1 cellular context compared by ENCODE assay signal in genomic region chr7:102869195-102869594, GRCh38.
TF ChIP-seq lines count a peak whose summit lies in the region.

No MANE protein-coding gene starts in this region.

TF ChIP-seq in HepG2, 621 proteins besides CTCF, POLR2A, EP300 and RAD21 (continued from another document and continues in another):
- TF ChIP-seq TRIM22 (IDR thresholded peaks at IDR 0.05) (no peak), FOXO1 (CRISPR knock-in tag; IDR thresholded peaks at IDR 0.05) (peak; percentile 76; the same call in 1 of the 2 replicates), ZNF18 (CRISPR knock-in tag; IDR thresholded peaks at IDR 0.05; ENCODE audit: insufficient replicate concordance) (peak; percentile 37), MEF2D (CRISPR knock-in tag; IDR thresholded peaks at IDR 0.05) (no peak), ZNF331 (CRISPR knock-in tag; IDR thresholded peaks at IDR 0.05) (no peak), SNAPC5 (CRISPR knock-in tag; IDR thresholded peaks at IDR 0.05; ENCODE audit: borderline replicate concordance) (no peak), ZNF839 (CRISPR knock-in tag; IDR thresholded peaks at IDR 0.05; ENCODE audit: borderline replicate concordance) (no peak), SOX6 (IDR thresholded peaks at IDR 0.05) (no peak), SOX6 (CRISPR knock-in tag; IDR thresholded peaks at IDR 0.05) (peak; percentile 19; the same call in 1 of the 2 replicates), MIXL1 (CRISPR knock-in tag; IDR thresholded peaks at IDR 0.05) (peak; percentile 91), NR2C2 (CRISPR knock-in tag; IDR thresholded peaks at IDR 0.05; ENCODE audit: borderline replicate concordance) (no peak), TP53 (CRISPR knock-in tag; conservative IDR thresholded peaks at IDR 0.05) (no peak), RXRB (CRISPR knock-in tag; IDR thresholded peaks at IDR 0.05; ENCODE audit: borderline replicate concordance) (peak; percentile 64; the same call in 1 of the 2 replicates), SAP130 (CRISPR knock-in tag; IDR thresholded peaks at IDR 0.05; ENCODE audit: low read depth) (no peak), FOXA3 (CRISPR knock-in tag; IDR thresholded peaks at IDR 0.05) (peak; percentile 84), MAFF (IDR thresholded peaks at IDR 0.05; ENCODE audit: low read depth, low read length) (no peak), STAT5B (CRISPR knock-in tag; IDR thresholded peaks at IDR 0.05) (no peak), SIX4 (CRISPR knock-in tag; IDR thresholded peaks at IDR 0.05) (no peak), HOMEZ (CRISPR knock-in tag; IDR thresholded peaks at IDR 0.05; ENCODE audit: low read depth) (peak; percentile 50; the same call in 1 of the 2 replicates), FOXK1 (CRISPR knock-in tag; IDR thresholded peaks at IDR 0.05; ENCODE audit: borderline replicate concordance, low read depth) (peak; percentile 27; the same call in 1 of the 2 replicates), CHD2 (IDR thresholded peaks at IDR 0.05; ENCODE audit: low read depth, low read length) (no peak), ZNF670 (CRISPR knock-in tag; IDR thresholded peaks at IDR 0.05; ENCODE audit: borderline replicate concordance) (0 out of 2 replicates have a peak, but pooled peaks have one; percentile 24), ATF4 (CRISPR knock-in tag; IDR thresholded peaks at IDR 0.05) (peak in 1 of 2 experiments; percentile 33; a peak in 1 of 4 replicates), ZNF788 (CRISPR knock-in tag; IDR thresholded peaks at IDR 0.05; ENCODE audit: borderline replicate concordance) (no peak), NCOA2 (CRISPR knock-in tag; IDR thresholded peaks at IDR 0.05) (no peak; the same call in 1 of the 2 replicates), NBN (conservative IDR thresholded peaks at IDR 0.05) (no peak)
- TF ChIP-seq, protein P1, sequence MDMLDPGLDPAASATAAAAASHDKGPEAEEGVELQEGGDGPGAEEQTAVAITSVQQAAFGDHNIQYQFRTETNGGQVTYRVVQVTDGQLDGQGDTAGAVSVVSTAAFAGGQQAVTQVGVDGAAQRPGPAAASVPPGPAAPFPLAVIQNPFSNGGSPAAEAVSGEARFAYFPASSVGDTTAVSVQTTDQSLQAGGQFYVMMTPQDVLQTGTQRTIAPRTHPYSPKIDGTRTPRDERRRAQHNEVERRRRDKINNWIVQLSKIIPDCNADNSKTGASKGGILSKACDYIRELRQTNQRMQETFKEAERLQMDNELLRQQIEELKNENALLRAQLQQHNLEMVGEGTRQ (IDR thresholded peaks at IDR 0.05; ENCODE audit: low read depth, low read length): no peak
- TF ChIP-seq, protein P1 (CRISPR knock-in tag; IDR thresholded peaks at IDR 0.05; ENCODE audit: borderline replicate concordance): no peak
- TF ChIP-seq, protein P2, sequence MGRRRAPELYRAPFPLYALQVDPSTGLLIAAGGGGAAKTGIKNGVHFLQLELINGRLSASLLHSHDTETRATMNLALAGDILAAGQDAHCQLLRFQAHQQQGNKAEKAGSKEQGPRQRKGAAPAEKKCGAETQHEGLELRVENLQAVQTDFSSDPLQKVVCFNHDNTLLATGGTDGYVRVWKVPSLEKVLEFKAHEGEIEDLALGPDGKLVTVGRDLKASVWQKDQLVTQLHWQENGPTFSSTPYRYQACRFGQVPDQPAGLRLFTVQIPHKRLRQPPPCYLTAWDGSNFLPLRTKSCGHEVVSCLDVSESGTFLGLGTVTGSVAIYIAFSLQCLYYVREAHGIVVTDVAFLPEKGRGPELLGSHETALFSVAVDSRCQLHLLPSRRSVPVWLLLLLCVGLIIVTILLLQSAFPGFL (CRISPR knock-in tag; IDR thresholded peaks at IDR 0.05): no peak
- TF ChIP-seq, protein P3, sequence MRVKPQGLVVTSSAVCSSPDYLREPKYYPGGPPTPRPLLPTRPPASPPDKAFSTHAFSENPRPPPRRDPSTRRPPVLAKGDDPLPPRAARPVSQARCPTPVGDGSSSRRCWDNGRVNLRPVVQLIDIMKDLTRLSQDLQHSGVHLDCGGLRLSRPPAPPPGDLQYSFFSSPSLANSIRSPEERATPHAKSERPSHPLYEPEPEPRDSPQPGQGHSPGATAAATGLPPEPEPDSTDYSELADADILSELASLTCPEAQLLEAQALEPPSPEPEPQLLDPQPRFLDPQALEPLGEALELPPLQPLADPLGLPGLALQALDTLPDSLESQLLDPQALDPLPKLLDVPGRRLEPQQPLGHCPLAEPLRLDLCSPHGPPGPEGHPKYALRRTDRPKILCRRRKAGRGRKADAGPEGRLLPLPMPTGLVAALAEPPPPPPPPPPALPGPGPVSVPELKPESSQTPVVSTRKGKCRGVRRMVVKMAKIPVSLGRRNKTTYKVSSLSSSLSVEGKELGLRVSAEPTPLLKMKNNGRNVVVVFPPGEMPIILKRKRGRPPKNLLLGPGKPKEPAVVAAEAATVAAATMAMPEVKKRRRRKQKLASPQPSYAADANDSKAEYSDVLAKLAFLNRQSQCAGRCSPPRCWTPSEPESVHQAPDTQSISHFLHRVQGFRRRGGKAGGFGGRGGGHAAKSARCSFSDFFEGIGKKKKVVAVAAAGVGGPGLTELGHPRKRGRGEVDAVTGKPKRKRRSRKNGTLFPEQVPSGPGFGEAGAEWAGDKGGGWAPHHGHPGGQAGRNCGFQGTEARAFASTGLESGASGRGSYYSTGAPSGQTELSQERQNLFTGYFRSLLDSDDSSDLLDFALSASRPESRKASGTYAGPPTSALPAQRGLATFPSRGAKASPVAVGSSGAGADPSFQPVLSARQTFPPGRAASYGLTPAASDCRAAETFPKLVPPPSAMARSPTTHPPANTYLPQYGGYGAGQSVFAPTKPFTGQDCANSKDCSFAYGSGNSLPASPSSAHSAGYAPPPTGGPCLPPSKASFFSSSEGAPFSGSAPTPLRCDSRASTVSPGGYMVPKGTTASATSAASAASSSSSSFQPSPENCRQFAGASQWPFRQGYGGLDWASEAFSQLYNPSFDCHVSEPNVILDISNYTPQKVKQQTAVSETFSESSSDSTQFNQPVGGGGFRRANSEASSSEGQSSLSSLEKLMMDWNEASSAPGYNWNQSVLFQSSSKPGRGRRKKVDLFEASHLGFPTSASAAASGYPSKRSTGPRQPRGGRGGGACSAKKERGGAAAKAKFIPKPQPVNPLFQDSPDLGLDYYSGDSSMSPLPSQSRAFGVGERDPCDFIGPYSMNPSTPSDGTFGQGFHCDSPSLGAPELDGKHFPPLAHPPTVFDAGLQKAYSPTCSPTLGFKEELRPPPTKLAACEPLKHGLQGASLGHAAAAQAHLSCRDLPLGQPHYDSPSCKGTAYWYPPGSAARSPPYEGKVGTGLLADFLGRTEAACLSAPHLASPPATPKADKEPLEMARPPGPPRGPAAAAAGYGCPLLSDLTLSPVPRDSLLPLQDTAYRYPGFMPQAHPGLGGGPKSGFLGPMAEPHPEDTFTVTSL (CRISPR knock-in tag; IDR thresholded peaks at IDR 0.05; ENCODE audit: borderline replicate concordance): peak; percentile 88; the same call in 1 of the 2 replicates
- TF ChIP-seq, protein P4, sequence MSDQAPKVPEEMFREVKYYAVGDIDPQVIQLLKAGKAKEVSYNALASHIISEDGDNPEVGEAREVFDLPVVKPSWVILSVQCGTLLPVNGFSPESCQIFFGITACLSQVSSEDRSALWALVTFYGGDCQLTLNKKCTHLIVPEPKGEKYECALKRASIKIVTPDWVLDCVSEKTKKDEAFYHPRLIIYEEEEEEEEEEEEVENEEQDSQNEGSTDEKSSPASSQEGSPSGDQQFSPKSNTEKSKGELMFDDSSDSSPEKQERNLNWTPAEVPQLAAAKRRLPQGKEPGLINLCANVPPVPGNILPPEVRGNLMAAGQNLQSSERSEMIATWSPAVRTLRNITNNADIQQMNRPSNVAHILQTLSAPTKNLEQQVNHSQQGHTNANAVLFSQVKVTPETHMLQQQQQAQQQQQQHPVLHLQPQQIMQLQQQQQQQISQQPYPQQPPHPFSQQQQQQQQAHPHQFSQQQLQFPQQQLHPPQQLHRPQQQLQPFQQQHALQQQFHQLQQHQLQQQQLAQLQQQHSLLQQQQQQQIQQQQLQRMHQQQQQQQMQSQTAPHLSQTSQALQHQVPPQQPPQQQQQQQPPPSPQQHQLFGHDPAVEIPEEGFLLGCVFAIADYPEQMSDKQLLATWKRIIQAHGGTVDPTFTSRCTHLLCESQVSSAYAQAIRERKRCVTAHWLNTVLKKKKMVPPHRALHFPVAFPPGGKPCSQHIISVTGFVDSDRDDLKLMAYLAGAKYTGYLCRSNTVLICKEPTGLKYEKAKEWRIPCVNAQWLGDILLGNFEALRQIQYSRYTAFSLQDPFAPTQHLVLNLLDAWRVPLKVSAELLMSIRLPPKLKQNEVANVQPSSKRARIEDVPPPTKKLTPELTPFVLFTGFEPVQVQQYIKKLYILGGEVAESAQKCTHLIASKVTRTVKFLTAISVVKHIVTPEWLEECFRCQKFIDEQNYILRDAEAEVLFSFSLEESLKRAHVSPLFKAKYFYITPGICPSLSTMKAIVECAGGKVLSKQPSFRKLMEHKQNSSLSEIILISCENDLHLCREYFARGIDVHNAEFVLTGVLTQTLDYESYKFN (CRISPR knock-in tag; conservative IDR thresholded peaks at IDR 0.05): peak; percentile 88
- TF ChIP-seq, protein P5, sequence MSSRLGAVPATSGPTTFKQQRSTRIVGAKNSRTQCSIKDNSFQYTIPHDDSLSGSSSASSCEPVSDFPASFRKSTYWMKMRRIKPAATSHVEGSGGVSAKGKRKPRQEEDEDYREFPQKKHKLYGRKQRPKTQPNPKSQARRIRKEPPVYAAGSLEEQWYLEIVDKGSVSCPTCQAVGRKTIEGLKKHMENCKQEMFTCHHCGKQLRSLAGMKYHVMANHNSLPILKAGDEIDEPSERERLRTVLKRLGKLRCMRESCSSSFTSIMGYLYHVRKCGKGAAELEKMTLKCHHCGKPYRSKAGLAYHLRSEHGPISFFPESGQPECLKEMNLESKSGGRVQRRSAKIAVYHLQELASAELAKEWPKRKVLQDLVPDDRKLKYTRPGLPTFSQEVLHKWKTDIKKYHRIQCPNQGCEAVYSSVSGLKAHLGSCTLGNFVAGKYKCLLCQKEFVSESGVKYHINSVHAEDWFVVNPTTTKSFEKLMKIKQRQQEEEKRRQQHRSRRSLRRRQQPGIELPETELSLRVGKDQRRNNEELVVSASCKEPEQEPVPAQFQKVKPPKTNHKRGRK (CRISPR knock-in tag; IDR thresholded peaks at IDR 0.05): no peak
- TF ChIP-seq, protein P6, sequence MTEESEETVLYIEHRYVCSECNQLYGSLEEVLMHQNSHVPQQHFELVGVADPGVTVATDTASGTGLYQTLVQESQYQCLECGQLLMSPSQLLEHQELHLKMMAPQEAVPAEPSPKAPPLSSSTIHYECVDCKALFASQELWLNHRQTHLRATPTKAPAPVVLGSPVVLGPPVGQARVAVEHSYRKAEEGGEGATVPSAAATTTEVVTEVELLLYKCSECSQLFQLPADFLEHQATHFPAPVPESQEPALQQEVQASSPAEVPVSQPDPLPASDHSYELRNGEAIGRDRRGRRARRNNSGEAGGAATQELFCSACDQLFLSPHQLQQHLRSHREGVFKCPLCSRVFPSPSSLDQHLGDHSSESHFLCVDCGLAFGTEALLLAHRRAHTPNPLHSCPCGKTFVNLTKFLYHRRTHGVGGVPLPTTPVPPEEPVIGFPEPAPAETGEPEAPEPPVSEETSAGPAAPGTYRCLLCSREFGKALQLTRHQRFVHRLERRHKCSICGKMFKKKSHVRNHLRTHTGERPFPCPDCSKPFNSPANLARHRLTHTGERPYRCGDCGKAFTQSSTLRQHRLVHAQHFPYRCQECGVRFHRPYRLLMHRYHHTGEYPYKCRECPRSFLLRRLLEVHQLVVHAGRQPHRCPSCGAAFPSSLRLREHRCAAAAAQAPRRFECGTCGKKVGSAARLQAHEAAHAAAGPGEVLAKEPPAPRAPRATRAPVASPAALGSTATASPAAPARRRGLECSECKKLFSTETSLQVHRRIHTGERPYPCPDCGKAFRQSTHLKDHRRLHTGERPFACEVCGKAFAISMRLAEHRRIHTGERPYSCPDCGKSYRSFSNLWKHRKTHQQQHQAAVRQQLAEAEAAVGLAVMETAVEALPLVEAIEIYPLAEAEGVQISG (CRISPR knock-in tag; IDR thresholded peaks at IDR 0.05): no peak
